8 cellular contexts compared by ENCODE assay signal in the genomic region with DNA sequence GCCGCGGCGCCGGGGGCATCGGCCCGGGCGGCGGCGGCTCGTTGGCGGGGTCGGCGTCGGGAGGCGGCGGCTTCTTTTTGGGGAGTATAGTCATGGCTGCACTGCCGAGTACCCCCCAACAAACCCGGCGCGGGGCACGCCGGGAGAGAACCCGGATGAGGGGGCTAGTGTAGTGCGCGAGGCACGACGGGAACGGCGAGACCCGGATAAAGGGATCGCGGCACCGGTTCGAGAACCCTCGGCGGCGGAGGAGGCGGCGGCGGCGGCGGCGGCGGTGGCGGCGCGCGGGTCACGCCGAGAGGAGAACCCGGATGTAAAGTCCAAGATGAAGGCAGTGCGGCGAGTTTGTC. TPM values are rescaled to one million over a fixed set of nuclear protein-coding genes. Genes with fewer than 3 reads are reported as not detected.
A peak's percentile ranks its signal among the peaks of the same experiment; 100 is the strongest.
DNase-seq lines count a peak whose midpoint lies in the region; ATAC-seq and TF ChIP-seq lines count a peak whose summit lies in the region.

A gene with protein sequence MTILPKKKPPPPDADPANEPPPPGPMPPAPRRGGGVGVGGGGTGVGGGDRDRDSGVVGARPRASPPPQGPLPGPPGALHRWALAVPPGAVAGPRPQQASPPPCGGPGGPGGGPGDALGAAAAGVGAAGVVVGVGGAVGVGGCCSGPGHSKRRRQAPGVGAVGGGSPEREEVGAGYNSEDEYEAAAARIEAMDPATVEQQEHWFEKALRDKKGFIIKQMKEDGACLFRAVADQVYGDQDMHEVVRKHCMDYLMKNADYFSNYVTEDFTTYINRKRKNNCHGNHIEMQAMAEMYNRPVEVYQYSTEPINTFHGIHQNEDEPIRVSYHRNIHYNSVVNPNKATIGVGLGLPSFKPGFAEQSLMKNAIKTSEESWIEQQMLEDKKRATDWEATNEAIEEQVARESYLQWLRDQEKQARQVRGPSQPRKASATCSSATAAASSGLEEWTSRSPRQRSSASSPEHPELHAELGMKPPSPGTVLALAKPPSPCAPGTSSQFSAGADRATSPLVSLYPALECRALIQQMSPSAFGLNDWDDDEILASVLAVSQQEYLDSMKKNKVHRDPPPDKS (minus strand): TSS at position 131 of the 350 bp plus-strand sequence. CDS start 37 bp downstream, at position 94.

- peaks cover 0 to 22% (median 0%) of the 10 kb centered on the region in 3 donors for H3K36me3 ChIP-seq in esophagus squamous epithelium
- H3K36me3 ChIP-seq in stomach = peaks cover 0 to 17% (median 8%) of the 10 kb centered on the region in 4 donors

- 35% methylated on average over 15 of the region's 53 CpGs; no CpG with 5 or more reads in 1 of the 2 donors for WGBS in esophagus squamous epithelium, 2 donors
- WGBS in stomach, 5 donors = 0 to 73% (median 20%) methylated on average over 1 to 52 of the region's 53 CpGs

- TF ChIP-seq CTCF in esophagus squamous epithelium (IDR thresholded peaks at IDR 0.05) = no peak
- TF ChIP-seq CTCF in nephron (IDR thresholded peaks at IDR 0.05; ENCODE audit: unreplicated experiment in 3 of 3) = no peak
- TF ChIP-seq CTCF in stomach (IDR thresholded peaks at IDR 0.05) = no peak

- no peaks in the 10 kb centered on the region for H3K9me3 ChIP-seq in esophagus squamous epithelium
- no peaks in the 10 kb centered on the region for H3K9me3 ChIP-seq in stomach

- H3K4me3 Mint-ChIP-seq in nephron = peak within 1 kb of the TSS; percentile 98 to 100 (median 99)

- no peaks in the 10 kb centered on the region for H3K27me3 ChIP-seq in esophagus squamous epithelium
- no peaks in the 10 kb centered on the region for H3K27me3 ChIP-seq in stomach

- peaks cover 49% of the 10 kb centered on the region for H3K4me1 Mint-ChIP-seq in nephron

- H3K4me3 ChIP-seq in esophagus squamous epithelium (peak within 1 kb of the TSS; percentile 52 to 80 (median 64)), stomach (peak within 1 kb of the TSS; percentile 59 to 77 (median 68))

- H3K36me3 Mint-ChIP-seq in nephron (ENCODE audit: low read depth) = peaks cover 5% of the 10 kb centered on the region

- no peaks in the 10 kb centered on the region for H3K9me3 Mint-ChIP-seq in nephron

- peak; percentile 61 to 72 for DNase-seq in NCI-H2081 (lab: John Stamatoyannopoulos, UW)
- DNase-seq in NCI-H2081 treated with DMSO at 0.1 percent for 48 hours (lab: John Stamatoyannopoulos, UW) = no peak
- peak; percentile 85 for DNase-seq in NCI-H69 (lab: John Stamatoyannopoulos, UW)
- peak; percentile 66 for DNase-seq in activated T-cell treated with anti-CD3 and anti-CD28 coated beads for 48 hours (ENCODE audit: low read depth)
- no peak for DNase-seq in esophagus squamous epithelium (lab: John Stamatoyannopoulos, UW)
- DNase-seq in stomach = no peak

- intact Hi-C loops in esophagus squamous epithelium (cut with DNase I) = no loop called here
- intact Hi-C loops in stomach (cut with DNase I; ENCODE audit: low total_unique reads) = no loop called here

- peak within 1 kb of the TSS; percentile 98 to 100 (median 100) for H3K27ac Mint-ChIP-seq in nephron

- peak within 1 kb of the TSS; percentile 91 to 96 (median 96) for H3K27ac ChIP-seq in esophagus squamous epithelium
- H3K27ac ChIP-seq in stomach = peak within 1 kb of the TSS; percentile 92 to 97 (median 93)

- no peak for TF ChIP-seq EP300 in stomach (IDR thresholded peaks at IDR 0.05)

- peak; percentile 28 for ATAC-seq in HG02973 (IDR thresholded peaks at IDR 0.05; ENCODE audit: unreplicated experiment)

- H3K4me1 ChIP-seq in esophagus squamous epithelium (peaks cover 5 to 55% (median 30%) of the 10 kb centered on the region in 3 donors), stomach (peaks cover 0 to 58% (median 37%) of the 10 kb centered on the region in 4 donors)

- no peak for TF ChIP-seq POLR2A in esophagus squamous epithelium (IDR thresholded peaks at IDR 0.05)
- TF ChIP-seq POLR2A in stomach (IDR thresholded peaks at IDR 0.05) = no peak

- H3K27me3 Mint-ChIP-seq in nephron (ENCODE audit: low read depth) = no peaks in the 10 kb centered on the region

RNA-seq across cellular contexts. Expression of the gene that starts here (rescaled TPM):
- total RNA-seq in esophagus squamous epithelium (10 to 100 TPM; 15.7 to 28.4 (median 24.3) TPM), stomach (100 to 1,000 TPM in 1 of 5 donors, 10 to 100 TPM in 4; 16.1 to 163 (median 18.1) TPM)
- polyA plus RNA-seq in stomach = 10 to 100 TPM; 23.0 to 26.4 (median 25.5) TPM

Comparison
In these comparisons a context has a peak if more than half of its experiments do, and no peak if none do; other contexts are left out.
1. DNase-seq: peak in NCI-H2081 (2 of 2), NCI-H69 (single experiment) and activated T-cell treated with anti-CD3 and anti-CD28 coated beads for 48 hours (single experiment); none in NCI-H2081 treated with DMSO at 0.1 percent for 48 hours (single experiment), esophagus squamous epithelium (single experiment) and stomach (single experiment).